In the genomic region with DNA sequence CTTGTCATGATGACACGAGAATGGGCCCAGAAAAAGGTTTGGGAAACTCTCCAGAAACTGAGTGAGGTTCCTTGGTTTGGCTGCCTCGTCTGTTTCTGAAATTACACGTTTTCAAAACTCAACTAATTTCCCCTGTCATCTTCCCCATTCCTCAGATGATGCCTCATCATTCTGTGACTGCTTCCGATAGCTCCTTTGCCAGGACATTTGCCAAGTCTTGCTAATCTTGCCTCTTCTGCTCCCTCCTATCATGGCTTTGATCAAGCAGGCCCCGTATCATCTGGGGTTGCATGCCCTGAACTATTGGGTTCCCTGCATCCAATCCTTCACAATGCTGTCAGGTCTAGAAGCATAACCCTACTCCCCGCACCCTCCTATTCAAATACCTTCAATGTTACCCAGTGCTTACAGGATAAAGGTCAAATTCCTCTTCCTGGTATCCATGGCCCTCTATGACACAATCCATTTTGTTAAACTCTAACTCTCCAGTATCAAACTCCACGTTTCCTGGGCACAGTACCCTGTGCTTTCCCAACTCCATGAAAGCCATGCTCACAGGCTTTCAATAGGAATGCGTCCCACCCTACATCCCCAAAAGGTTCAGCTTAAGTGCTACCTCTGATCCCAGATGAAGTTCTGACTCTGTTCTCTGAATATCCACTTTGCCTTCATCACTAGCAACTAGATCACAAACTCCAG, we compare ENCODE assay signal across 1 cellular context.
TF ChIP-seq lines count a peak whose summit lies in the region.

No MANE protein-coding gene starts in this region.

TF ChIP-seq in SK-N-SH, 30 proteins besides CTCF, POLR2A, EP300 and RAD21 (continued from another document):
- TF ChIP-seq TEAD4 (IDR thresholded peaks at IDR 0.05; ENCODE audit: borderline replicate concordance, insufficient read depth) (peak; percentile 72; the same call in 1 of the 2 replicates), FOXJ3 (CRISPR knock-in tag; IDR thresholded peaks at IDR 0.05) (no peak), YY1 (IDR thresholded peaks at IDR 0.05; ENCODE audit: low read depth) (no peak), ZBTB33 (IDR thresholded peaks at IDR 0.05; ENCODE audit: borderline replicate concordance, low read depth) (0 out of 2 replicates have a peak, but pooled peaks have one; percentile 22), SIN3A (IDR thresholded peaks at IDR 0.05; ENCODE audit: borderline replicate concordance, low read depth, low read length) (no peak), FOSL2 (IDR thresholded peaks at IDR 0.05; ENCODE audit: borderline replicate concordance, low read depth) (0 out of 2 replicates have a peak, but pooled peaks have one; percentile 61), CHD2 (IDR thresholded peaks at IDR 0.05; ENCODE audit: low read length, partially characterized antibody) (no peak), GABPA (IDR thresholded peaks at IDR 0.05; ENCODE audit: low read depth) (no peak), NFIC (IDR thresholded peaks at IDR 0.05; ENCODE audit: borderline replicate concordance) (peak; percentile 93), GATA2 (CRISPR knock-in tag; IDR thresholded peaks at IDR 0.05) (no peak), JUND (IDR thresholded peaks at IDR 0.05) (peak; percentile 79), SMC3 (IDR thresholded peaks at IDR 0.05; ENCODE audit: low read depth, low read length) (no peak), MEF2A (IDR thresholded peaks at IDR 0.05; ENCODE audit: borderline replicate concordance, low read depth) (peak; percentile 26; the same call in 1 of the 2 replicates), RCOR1 (IDR thresholded peaks at IDR 0.05; ENCODE audit: low read length) (no peak), RFX5 (IDR thresholded peaks at IDR 0.05; ENCODE audit: low read length) (no peak), MXI1 (IDR thresholded peaks at IDR 0.05; ENCODE audit: low read depth, low read length) (no peak), ELF1 (IDR thresholded peaks at IDR 0.05) (peak; percentile 87), IRF3 (IDR thresholded peaks at IDR 0.05; ENCODE audit: low read depth, low read length) (no peak), NRF1 (IDR thresholded peaks at IDR 0.05; ENCODE audit: low read depth, low read length) (no peak)
- TF ChIP-seq, protein P1, sequence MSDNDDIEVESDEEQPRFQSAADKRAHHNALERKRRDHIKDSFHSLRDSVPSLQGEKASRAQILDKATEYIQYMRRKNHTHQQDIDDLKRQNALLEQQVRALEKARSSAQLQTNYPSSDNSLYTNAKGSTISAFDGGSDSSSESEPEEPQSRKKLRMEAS (IDR thresholded peaks at IDR 0.05; ENCODE audit: low read depth) = peak; percentile 91
- TF ChIP-seq, protein P2, sequence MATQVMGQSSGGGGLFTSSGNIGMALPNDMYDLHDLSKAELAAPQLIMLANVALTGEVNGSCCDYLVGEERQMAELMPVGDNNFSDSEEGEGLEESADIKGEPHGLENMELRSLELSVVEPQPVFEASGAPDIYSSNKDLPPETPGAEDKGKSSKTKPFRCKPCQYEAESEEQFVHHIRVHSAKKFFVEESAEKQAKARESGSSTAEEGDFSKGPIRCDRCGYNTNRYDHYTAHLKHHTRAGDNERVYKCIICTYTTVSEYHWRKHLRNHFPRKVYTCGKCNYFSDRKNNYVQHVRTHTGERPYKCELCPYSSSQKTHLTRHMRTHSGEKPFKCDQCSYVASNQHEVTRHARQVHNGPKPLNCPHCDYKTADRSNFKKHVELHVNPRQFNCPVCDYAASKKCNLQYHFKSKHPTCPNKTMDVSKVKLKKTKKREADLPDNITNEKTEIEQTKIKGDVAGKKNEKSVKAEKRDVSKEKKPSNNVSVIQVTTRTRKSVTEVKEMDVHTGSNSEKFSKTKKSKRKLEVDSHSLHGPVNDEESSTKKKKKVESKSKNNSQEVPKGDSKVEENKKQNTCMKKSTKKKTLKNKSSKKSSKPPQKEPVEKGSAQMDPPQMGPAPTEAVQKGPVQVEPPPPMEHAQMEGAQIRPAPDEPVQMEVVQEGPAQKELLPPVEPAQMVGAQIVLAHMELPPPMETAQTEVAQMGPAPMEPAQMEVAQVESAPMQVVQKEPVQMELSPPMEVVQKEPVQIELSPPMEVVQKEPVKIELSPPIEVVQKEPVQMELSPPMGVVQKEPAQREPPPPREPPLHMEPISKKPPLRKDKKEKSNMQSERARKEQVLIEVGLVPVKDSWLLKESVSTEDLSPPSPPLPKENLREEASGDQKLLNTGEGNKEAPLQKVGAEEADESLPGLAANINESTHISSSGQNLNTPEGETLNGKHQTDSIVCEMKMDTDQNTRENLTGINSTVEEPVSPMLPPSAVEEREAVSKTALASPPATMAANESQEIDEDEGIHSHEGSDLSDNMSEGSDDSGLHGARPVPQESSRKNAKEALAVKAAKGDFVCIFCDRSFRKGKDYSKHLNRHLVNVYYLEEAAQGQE (IDR thresholded peaks at IDR 0.05; ENCODE audit: low read depth, low read length) = no peak
- TF ChIP-seq, protein P3, sequence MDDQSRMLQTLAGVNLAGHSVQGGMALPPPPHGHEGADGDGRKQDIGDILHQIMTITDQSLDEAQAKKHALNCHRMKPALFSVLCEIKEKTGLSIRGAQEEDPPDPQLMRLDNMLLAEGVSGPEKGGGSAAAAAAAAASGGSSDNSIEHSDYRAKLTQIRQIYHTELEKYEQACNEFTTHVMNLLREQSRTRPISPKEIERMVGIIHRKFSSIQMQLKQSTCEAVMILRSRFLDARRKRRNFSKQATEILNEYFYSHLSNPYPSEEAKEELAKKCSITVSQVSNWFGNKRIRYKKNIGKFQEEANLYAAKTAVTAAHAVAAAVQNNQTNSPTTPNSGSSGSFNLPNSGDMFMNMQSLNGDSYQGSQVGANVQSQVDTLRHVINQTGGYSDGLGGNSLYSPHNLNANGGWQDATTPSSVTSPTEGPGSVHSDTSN (IDR thresholded peaks at IDR 0.05) = peak; percentile 87
TF ChIP-seq in SK-N-SH: peak in this region for 13.
